ENCODE assay signal across 1 cellular context in the genomic region with DNA sequence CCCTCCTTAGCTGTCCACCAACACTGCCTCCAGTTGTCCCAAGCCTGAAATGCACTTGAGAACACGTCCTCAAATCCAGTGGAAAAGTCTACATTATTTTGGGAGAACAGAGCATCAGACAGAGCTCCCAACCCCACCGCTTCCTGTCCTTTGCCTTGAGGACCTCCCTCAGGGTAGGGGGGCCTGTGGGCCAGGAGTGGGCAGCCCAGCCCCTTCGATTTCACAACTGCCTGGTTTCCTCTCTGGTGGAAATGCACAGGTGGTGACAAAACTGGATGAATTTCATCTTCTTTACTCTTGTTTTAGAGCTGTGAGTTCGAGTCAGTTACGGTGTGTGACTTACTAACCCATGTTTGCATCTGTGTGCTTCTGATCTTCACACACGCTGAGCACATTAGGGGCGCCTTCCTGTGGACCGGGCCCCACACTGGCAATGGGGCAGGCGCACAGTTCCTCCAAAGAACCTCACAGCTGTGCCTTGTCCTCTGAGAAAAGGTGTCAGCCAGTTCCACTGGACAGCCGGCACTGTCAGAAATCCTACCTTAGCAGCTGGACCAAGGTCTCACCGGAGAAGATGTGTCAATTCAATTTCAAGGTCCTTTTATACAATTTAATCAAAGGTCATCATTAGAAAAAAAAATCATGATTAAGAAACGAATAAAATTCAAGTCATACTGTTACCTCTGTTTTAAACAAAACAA.
TF ChIP-seq lines count a peak whose summit lies in the region.

No MANE protein-coding gene starts in this region.

TF ChIP-seq in GM23338, 12 proteins besides CTCF, POLR2A, EP300 and RAD21 (continued from another document):
- TF ChIP-seq ZNF462 (CRISPR knock-in tag; IDR thresholded peaks at IDR 0.05) = no peak
- TF ChIP-seq CREB1 (CRISPR knock-in tag; IDR thresholded peaks at IDR 0.05; ENCODE audit: low read depth) = no peak
- no peak for TF ChIP-seq JUNB (IDR thresholded peaks at IDR 0.05; ENCODE audit: unreplicated experiment)
- TF ChIP-seq EZH2phosphoT487 (IDR thresholded peaks at IDR 0.05; ENCODE audit: unreplicated experiment) = no peak
- no peak for TF ChIP-seq REST (IDR thresholded peaks at IDR 0.05; ENCODE audit: unreplicated experiment)
- TF ChIP-seq ZNF114 (CRISPR knock-in tag; IDR thresholded peaks at IDR 0.05) = no peak
